In genomic region chr5:135832941-135833340, GRCh38 we compare ENCODE assay signal across 25 cellular contexts. TPM values are rescaled to one million over a fixed set of nuclear protein-coding genes. Genes with fewer than 3 reads are reported as not detected.
DNase-seq lines count a peak whose midpoint lies in the region; ATAC-seq and TF ChIP-seq lines count a peak whose summit lies in the region.
"Had no signal": no experiment of that assay in that cellular context is flagged by ENCODE, and none has a peak within 500 bp of the region (broad histone marks: within the 10 kb centered on the region; RNA-seq: fewer than 3 reads in every experiment).

No MANE protein-coding gene starts in this region.

- H3K4me3 Mint-ChIP-seq in activated CD8-positive, alpha-beta T cell treated with anti-CD3 and anti-CD28 coated beads for 36 hours = no peak overlapping the region
- H3K4me3 Mint-ChIP-seq: CD4-positive, alpha-beta memory T cell had no signal

- no peak for ATAC-seq in activated CD8-positive, alpha-beta T cell treated with anti-CD3 and anti-CD28 coated beads for 36 hours
- ATAC-seq in HG02571 (IDR thresholded peaks at IDR 0.05; ENCODE audit: unreplicated experiment) = no peak
- ATAC-seq: HCT116 had no signal

- POLR2A ChIA-PET in activated CD8-positive, alpha-beta T cell treated with anti-CD3 and anti-CD28 coated beads for 36 hours (lab: Charles Lee) = no interaction called here

- H3K9me3 Mint-ChIP-seq in activated CD8-positive, alpha-beta T cell treated with anti-CD3 and anti-CD28 coated beads for 36 hours = peaks cover 4% of the 10 kb centered on the region

- no peaks in the 10 kb centered on the region for H3K36me3 ChIP-seq in HAP-1 (replicated peaks)
- H3K36me3 ChIP-seq: MG63 had no signal

- no peak overlapping the region for H3K4me3 ChIP-seq in HAP-1
- H3K4me3 ChIP-seq: MG63, PC-9 had no signal

- no peak for TF ChIP-seq CTCF in activated CD8-positive, alpha-beta T cell treated with anti-CD3 and anti-CD28 coated beads for 36 hours (IDR thresholded peaks at IDR 0.05)

- H3K36me3 Mint-ChIP-seq in activated CD8-positive, alpha-beta T cell treated with anti-CD3 and anti-CD28 coated beads for 36 hours (ENCODE audit: low read depth) = no peaks in the 10 kb centered on the region
- H3K36me3 Mint-ChIP-seq: CD4-positive, alpha-beta memory T cell had no signal

- intact Hi-C loops in activated CD8-positive, alpha-beta T cell treated with anti-CD3 and anti-CD28 coated beads for 36 hours (cut with micrococcal nuclease) = loop anchor here (5.0 kb wide), 1 partner anchor 366 kb away; no protein-coding TSS in a partner anchor

- no peaks in the 10 kb centered on the region for H3K27me3 ChIP-seq in HAP-1 (ENCODE audit: low read depth)

- H3K27me3 Mint-ChIP-seq in activated CD8-positive, alpha-beta T cell treated with anti-CD3 and anti-CD28 coated beads for 36 hours = peaks cover 37% of the 10 kb centered on the region

- in situ Hi-C loops in HAP-1 (cut with MboI; ENCODE audit: low sequenced_read_pairs) = loop anchor here (5.0 kb wide), 2 partner anchors 276 to 366 kb away; no protein-coding TSS in a partner anchor

- peak; percentile 27 for DNase-seq in activated effector memory CD4-positive, alpha-beta T cell treated with anti-CD3 and anti-CD28 coated beads, Interleukin-2, amount 50 U/mL, for 16 hours
- no peak for DNase-seq in activated effector memory CD4-positive, alpha-beta T cell treated with Interleukin-2 at 50 U/mL for 16 hours
- DNase-seq in ecto neural progenitor cell (ENCODE audit: low spot score) (peak; percentile 37), putamen (ENCODE audit: low spot score) (peak; percentile 12), HAP-1 (ENCODE audit: low spot score in 2 of 2) (no peak)
- no peak for DNase-seq in activated CD8-positive, alpha-beta T cell treated with anti-CD3 and anti-CD28 coated beads for 36 hours
- DNase-seq: CD4-positive, alpha-beta memory T cell; COR-L47; DMS79; EL; GDM1; GOT3; IMR-90; KG1; MG63; NCI-H1105 treated with DMSO at 0.1 percent for 48 hours; NCI-H146; NCI-H1930; NCI-H446; NCI-H524 treated with DMSO at 0.1 percent for 48 hours; PC-9; RPMI8226; SHP77 had no signal

- H3K4me1 Mint-ChIP-seq in activated CD8-positive, alpha-beta T cell treated with anti-CD3 and anti-CD28 coated beads for 36 hours (ENCODE audit: low read depth) = no peaks in the 10 kb centered on the region

- H3K9me3 ChIP-seq in HAP-1 = peaks cover 5% of the 10 kb centered on the region; the same call in 1 of the 2 replicates

- H3K4me1 ChIP-seq in HAP-1 = peaks cover 4% of the 10 kb centered on the region

- CTCF ChIA-PET in activated CD8-positive, alpha-beta T cell treated with anti-CD3 and anti-CD28 coated beads for 36 hours (lab: Charles Lee) = interaction anchor here (1.6 kb wide), 1 partner anchor 267 kb away, joined by 5 read pairs; no protein-coding TSS in a partner anchor

- H3K27ac Mint-ChIP-seq in activated CD8-positive, alpha-beta T cell treated with anti-CD3 and anti-CD28 coated beads for 36 hours = no peak overlapping the region
- H3K27ac Mint-ChIP-seq: CD4-positive, alpha-beta memory T cell had no signal

RNA-seq across cellular contexts. Expression of gene SLC25A48, which starts 1.5 kb away (rescaled TPM):
- total RNA-seq in activated CD8-positive, alpha-beta T cell treated with anti-CD3 and anti-CD28 coated beads for 36 hours = not detected
- total RNA-seq: CD4-positive, alpha-beta memory T cell; IMR-90; PC-9 had no signal

Comparison
In these comparisons a context has a peak if more than half of its experiments do, and no peak if none do; other contexts are left out.
1. DNase-seq: peak in activated effector memory CD4-positive, alpha-beta T cell treated with anti-CD3 and anti-CD28 coated beads, Interleukin-2, amount 50 U/mL, for 16 hours (single experiment), ecto neural progenitor cell (single experiment) and putamen (single experiment); none in activated effector memory CD4-positive, alpha-beta T cell treated with Interleukin-2 at 50 U/mL for 16 hours (single experiment), activated CD8-positive, alpha-beta T cell treated with anti-CD3 and anti-CD28 coated beads for 36 hours (single experiment) and HAP-1 (0 of 2).